1 cellular context compared by ENCODE assay signal in genomic region chr2:200525882-200526651, GRCh38.
TF ChIP-seq lines count a peak whose summit lies in the region.

SGO2 (plus strand) TSS chr2:200526207; CDS start chr2:200532976, 6,769 bp downstream.

TF ChIP-seq in HEK293, 187 proteins besides CTCF, POLR2A, EP300 and RAD21 (continued from another document and continues in another):
- TF ChIP-seq ZNF513 (tag by site-specific recombination; IDR thresholded peaks at IDR 0.05) (no peak), TCF7L2 (IDR thresholded peaks at IDR 0.05; ENCODE audit: borderline replicate concordance, low read depth, low read length) (no peak), FEZF1 (tag by site-specific recombination; IDR thresholded peaks at IDR 0.05) (no peak), ZNF184 (tag by site-specific recombination; IDR thresholded peaks at IDR 0.05) (no peak), ZNF48 (tag by site-specific recombination; IDR thresholded peaks at IDR 0.05) (no peak), ZNF585B (tag by site-specific recombination; IDR thresholded peaks at IDR 0.05) (no peak), ZNF626 (tag by site-specific recombination; IDR thresholded peaks at IDR 0.05) (no peak), ZNF660 (tag by site-specific recombination; IDR thresholded peaks at IDR 0.05) (no peak), ZNF473 (tag by site-specific recombination; IDR thresholded peaks at IDR 0.05) (no peak), ZNF138 (tag by site-specific recombination; IDR thresholded peaks at IDR 0.05; ENCODE audit: borderline replicate concordance) (no peak), ZFP3 (tag by site-specific recombination; IDR thresholded peaks at IDR 0.05; ENCODE audit: low read depth) (no peak), ZNF791 (tag by site-specific recombination; IDR thresholded peaks at IDR 0.05) (no peak), ZNF707 (tag by site-specific recombination; IDR thresholded peaks at IDR 0.05) (no peak), ZNF654 (tag by site-specific recombination; IDR thresholded peaks at IDR 0.05; ENCODE audit: low read depth) (no peak), ZBTB10 (tag by site-specific recombination; IDR thresholded peaks at IDR 0.05) (no peak), ZNF843 (tag by site-specific recombination; IDR thresholded peaks at IDR 0.05) (no peak), MEIS1 (CRISPR knock-in tag; IDR thresholded peaks at IDR 0.05; ENCODE audit: borderline replicate concordance) (no peak), ZNF157 (tag by site-specific recombination; IDR thresholded peaks at IDR 0.05) (no peak), ZNF174 (tag by site-specific recombination; IDR thresholded peaks at IDR 0.05) (no peak), ZNF23 (tag by site-specific recombination; IDR thresholded peaks at IDR 0.05; ENCODE audit: borderline replicate concordance) (no peak), ZBTB8A (tag by site-specific recombination; IDR thresholded peaks at IDR 0.05) (peak; percentile 47; the same call in 1 of the 2 replicates), ZNF692 (tag by site-specific recombination; IDR thresholded peaks at IDR 0.05) (no peak), GFI1B (tag by site-specific recombination; IDR thresholded peaks at IDR 0.05) (no peak), ZNF19 (tag by site-specific recombination; IDR thresholded peaks at IDR 0.05; ENCODE audit: low read depth) (no peak), YY1 (tag by site-specific recombination; IDR thresholded peaks at IDR 0.05) (no peak), KLF1 (tag by site-specific recombination; IDR thresholded peaks at IDR 0.05) (peak; percentile 89), SP2 (tag by site-specific recombination; IDR thresholded peaks at IDR 0.05) (peak; percentile 98), ZSCAN23 (tag by site-specific recombination; IDR thresholded peaks at IDR 0.05) (no peak), ZNF830 (tag by site-specific recombination; IDR thresholded peaks at IDR 0.05; ENCODE audit: low read depth) (no peak), HIC1 (tag by site-specific recombination; IDR thresholded peaks at IDR 0.05) (no peak), ZNF394 (tag by site-specific recombination; IDR thresholded peaks at IDR 0.05; ENCODE audit: borderline replicate concordance) (no peak), ZFP41 (tag by site-specific recombination; IDR thresholded peaks at IDR 0.05; ENCODE audit: borderline replicate concordance) (no peak), ZNF155 (tag by site-specific recombination; IDR thresholded peaks at IDR 0.05) (no peak), ZNF449 (tag by site-specific recombination; IDR thresholded peaks at IDR 0.05) (no peak), ZNF132 (tag by site-specific recombination; IDR thresholded peaks at IDR 0.05; ENCODE audit: borderline replicate concordance) (no peak), ZBTB20 (tag by site-specific recombination; IDR thresholded peaks at IDR 0.05) (0 out of 2 replicates have a peak, but pooled peaks have one; percentile 17), PRDM4 (tag by site-specific recombination; IDR thresholded peaks at IDR 0.05) (0 out of 2 replicates have a peak, but pooled peaks have one; percentile 62), ZNF280D (tag by site-specific recombination; IDR thresholded peaks at IDR 0.05) (no peak), INSM2 (tag by site-specific recombination; IDR thresholded peaks at IDR 0.05) (no peak), ZNF776 (tag by site-specific recombination; IDR thresholded peaks at IDR 0.05; ENCODE audit: borderline replicate concordance) (no peak), ZNF133 (tag by site-specific recombination; IDR thresholded peaks at IDR 0.05) (no peak), ZNF521 (tag by site-specific recombination; IDR thresholded peaks at IDR 0.05) (no peak), ZNF837 (tag by site-specific recombination; IDR thresholded peaks at IDR 0.05) (no peak), ZSCAN16 (tag by site-specific recombination; IDR thresholded peaks at IDR 0.05) (no peak), ZNF433 (tag by site-specific recombination; IDR thresholded peaks at IDR 0.05; ENCODE audit: low read depth) (no peak), ZNF76 (tag by site-specific recombination; IDR thresholded peaks at IDR 0.05; ENCODE audit: borderline replicate concordance, low read depth) (peak; percentile 84)
